In the genomic region with DNA sequence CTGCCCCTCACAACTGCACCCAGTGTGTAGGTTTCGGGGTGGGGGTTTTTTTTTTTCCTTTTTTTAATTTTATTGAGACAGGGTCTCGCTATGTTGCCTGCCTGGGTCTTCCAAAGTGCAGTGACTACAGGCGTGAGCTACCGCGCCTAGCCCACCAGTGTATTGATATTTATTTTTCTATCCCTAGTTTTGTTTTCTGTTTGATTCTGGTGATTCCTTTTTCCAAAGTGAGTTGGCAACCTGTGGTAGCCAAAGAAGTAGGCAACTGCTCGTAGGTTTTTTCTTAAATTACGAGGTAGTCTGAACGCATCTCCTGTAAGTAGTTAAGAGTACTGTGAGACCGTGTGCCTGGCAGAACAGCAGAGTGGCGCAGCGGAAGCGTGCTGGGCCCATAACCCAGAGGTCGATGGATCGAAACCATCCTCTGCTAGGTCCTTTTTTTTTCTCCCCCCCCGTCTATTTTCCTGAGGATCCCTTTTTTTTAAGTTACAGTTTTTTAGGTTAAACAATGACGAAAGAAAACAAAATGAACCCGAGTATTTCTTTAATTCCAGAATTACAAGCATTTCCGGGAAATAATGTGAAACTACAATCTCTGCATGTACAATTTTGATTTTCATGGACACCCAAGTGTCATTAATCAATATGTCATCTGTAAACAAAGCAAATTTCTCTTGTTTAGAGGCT, we compare ENCODE assay signal across 1 cellular context.
A peak's percentile ranks its signal among the peaks of the same experiment; 100 is the strongest.
TF ChIP-seq lines count a peak whose summit lies in the region.

No MANE protein-coding gene starts in this region.

TF ChIP-seq in HepG2, 621 proteins besides CTCF, POLR2A, EP300 and RAD21 (continued from another document and continues in another):
- TF ChIP-seq HOXA7 (CRISPR knock-in tag; IDR thresholded peaks at IDR 0.05) = no peak
- TF ChIP-seq SMAD3 (CRISPR knock-in tag; IDR thresholded peaks at IDR 0.05) = peak; percentile 86
- 0 out of 2 replicates have a peak, but pooled peaks have one; percentile 13 for TF ChIP-seq ZNF784 (CRISPR knock-in tag; IDR thresholded peaks at IDR 0.05; ENCODE audit: borderline replicate concordance)
- no peak for TF ChIP-seq ZSCAN25 (CRISPR knock-in tag; IDR thresholded peaks at IDR 0.05)
- no peak for TF ChIP-seq ZNF605 (CRISPR knock-in tag; IDR thresholded peaks at IDR 0.05)
- TF ChIP-seq ELF3 (CRISPR knock-in tag; IDR thresholded peaks at IDR 0.05) = peak; percentile 72
- TF ChIP-seq POLR2AphosphoS2 (IDR thresholded peaks at IDR 0.05; ENCODE audit: low read depth, low read length) = no peak
- TF ChIP-seq ZNF746 (CRISPR knock-in tag; IDR thresholded peaks at IDR 0.05) = no peak
- TF ChIP-seq TBX2 (CRISPR knock-in tag; IDR thresholded peaks at IDR 0.05; ENCODE audit: borderline replicate concordance) = no peak
- no peak for TF ChIP-seq NONO (IDR thresholded peaks at IDR 0.05)
- peak; percentile 17; the same call in 1 of the 2 replicates for TF ChIP-seq NONO (CRISPR knock-in tag; conservative IDR thresholded peaks at IDR 0.05)
- no peak for TF ChIP-seq ZFP37 (CRISPR knock-in tag; IDR thresholded peaks at IDR 0.05; ENCODE audit: borderline replicate concordance)
- peak; percentile 66 for TF ChIP-seq GATAD2A (CRISPR knock-in tag; IDR thresholded peaks at IDR 0.05)
- no peak; the same call in 1 of the 2 replicates for TF ChIP-seq ZFP36L2 (CRISPR knock-in tag; IDR thresholded peaks at IDR 0.05)
- no peak for TF ChIP-seq ZNF660 (CRISPR knock-in tag; IDR thresholded peaks at IDR 0.05; ENCODE audit: borderline replicate concordance, low read depth)
- peak; percentile 63 for TF ChIP-seq TEAD3 (CRISPR knock-in tag; optimal IDR thresholded peaks at IDR 0.05; ENCODE audit: borderline replicate concordance)
- TF ChIP-seq, protein P1, sequence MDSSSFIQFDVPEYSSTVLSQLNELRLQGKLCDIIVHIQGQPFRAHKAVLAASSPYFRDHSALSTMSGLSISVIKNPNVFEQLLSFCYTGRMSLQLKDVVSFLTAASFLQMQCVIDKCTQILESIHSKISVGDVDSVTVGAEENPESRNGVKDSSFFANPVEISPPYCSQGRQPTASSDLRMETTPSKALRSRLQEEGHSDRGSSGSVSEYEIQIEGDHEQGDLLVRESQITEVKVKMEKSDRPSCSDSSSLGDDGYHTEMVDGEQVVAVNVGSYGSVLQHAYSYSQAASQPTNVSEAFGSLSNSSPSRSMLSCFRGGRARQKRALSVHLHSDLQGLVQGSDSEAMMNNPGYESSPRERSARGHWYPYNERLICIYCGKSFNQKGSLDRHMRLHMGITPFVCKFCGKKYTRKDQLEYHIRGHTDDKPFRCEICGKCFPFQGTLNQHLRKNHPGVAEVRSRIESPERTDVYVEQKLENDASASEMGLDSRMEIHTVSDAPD (CRISPR knock-in tag; IDR thresholded peaks at IDR 0.05) = no peak
- no peak for TF ChIP-seq ZMAT5 (CRISPR knock-in tag; IDR thresholded peaks at IDR 0.05; ENCODE audit: borderline replicate concordance, low read depth)
- no peak for TF ChIP-seq REL (CRISPR knock-in tag; conservative IDR thresholded peaks at IDR 0.05)
- TF ChIP-seq ZNF615 (CRISPR knock-in tag; IDR thresholded peaks at IDR 0.05; ENCODE audit: borderline replicate concordance) = no peak
- TF ChIP-seq, protein P2, sequence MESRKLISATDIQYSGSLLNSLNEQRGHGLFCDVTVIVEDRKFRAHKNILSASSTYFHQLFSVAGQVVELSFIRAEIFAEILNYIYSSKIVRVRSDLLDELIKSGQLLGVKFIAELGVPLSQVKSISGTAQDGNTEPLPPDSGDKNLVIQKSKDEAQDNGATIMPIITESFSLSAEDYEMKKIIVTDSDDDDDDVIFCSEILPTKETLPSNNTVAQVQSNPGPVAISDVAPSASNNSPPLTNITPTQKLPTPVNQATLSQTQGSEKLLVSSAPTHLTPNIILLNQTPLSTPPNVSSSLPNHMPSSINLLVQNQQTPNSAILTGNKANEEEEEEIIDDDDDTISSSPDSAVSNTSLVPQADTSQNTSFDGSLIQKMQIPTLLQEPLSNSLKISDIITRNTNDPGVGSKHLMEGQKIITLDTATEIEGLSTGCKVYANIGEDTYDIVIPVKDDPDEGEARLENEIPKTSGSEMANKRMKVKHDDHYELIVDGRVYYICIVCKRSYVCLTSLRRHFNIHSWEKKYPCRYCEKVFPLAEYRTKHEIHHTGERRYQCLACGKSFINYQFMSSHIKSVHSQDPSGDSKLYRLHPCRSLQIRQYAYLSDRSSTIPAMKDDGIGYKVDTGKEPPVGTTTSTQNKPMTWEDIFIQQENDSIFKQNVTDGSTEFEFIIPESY (CRISPR knock-in tag; IDR thresholded peaks at IDR 0.05) = 0 out of 2 replicates have a peak, but pooled peaks have one; percentile 9
- no peak for TF ChIP-seq ATM (IDR thresholded peaks at IDR 0.05; ENCODE audit: borderline replicate concordance)
- TF ChIP-seq, protein P3, sequence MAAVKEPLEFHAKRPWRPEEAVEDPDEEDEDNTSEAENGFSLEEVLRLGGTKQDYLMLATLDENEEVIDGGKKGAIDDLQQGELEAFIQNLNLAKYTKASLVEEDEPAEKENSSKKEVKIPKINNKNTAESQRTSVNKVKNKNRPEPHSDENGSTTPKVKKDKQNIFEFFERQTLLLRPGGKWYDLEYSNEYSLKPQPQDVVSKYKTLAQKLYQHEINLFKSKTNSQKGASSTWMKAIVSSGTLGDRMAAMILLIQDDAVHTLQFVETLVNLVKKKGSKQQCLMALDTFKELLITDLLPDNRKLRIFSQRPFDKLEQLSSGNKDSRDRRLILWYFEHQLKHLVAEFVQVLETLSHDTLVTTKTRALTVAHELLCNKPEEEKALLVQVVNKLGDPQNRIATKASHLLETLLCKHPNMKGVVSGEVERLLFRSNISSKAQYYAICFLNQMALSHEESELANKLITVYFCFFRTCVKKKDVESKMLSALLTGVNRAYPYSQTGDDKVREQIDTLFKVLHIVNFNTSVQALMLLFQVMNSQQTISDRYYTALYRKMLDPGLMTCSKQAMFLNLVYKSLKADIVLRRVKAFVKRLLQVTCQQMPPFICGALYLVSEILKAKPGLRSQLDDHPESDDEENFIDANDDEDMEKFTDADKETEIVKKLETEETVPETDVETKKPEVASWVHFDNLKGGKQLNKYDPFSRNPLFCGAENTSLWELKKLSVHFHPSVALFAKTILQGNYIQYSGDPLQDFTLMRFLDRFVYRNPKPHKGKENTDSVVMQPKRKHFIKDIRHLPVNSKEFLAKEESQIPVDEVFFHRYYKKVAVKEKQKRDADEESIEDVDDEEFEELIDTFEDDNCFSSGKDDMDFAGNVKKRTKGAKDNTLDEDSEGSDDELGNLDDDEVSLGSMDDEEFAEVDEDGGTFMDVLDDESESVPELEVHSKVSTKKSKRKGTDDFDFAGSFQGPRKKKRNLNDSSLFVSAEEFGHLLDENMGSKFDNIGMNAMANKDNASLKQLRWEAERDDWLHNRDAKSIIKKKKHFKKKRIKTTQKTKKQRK (IDR thresholded peaks at IDR 0.05; ENCODE audit: low read length) = no peak
- peak; percentile 61; the same call in 1 of the 2 replicates for TF ChIP-seq DRAP1 (CRISPR knock-in tag; IDR thresholded peaks at IDR 0.05)
- TF ChIP-seq FOXA3 (CRISPR knock-in tag; IDR thresholded peaks at IDR 0.05) = peak; percentile 51
- TF ChIP-seq ZNF557 (CRISPR knock-in tag; IDR thresholded peaks at IDR 0.05) = no peak
- no peak for TF ChIP-seq MEIS2 (CRISPR knock-in tag; IDR thresholded peaks at IDR 0.05)
- peak in 1 of 2 experiments; percentile 28; a peak in 1 of 4 replicates for TF ChIP-seq NR2F1 (CRISPR knock-in tag; IDR thresholded peaks at IDR 0.05)
- peak; percentile 47; the same call in 1 of the 2 replicates for TF ChIP-seq ZNF503 (CRISPR knock-in tag; IDR thresholded peaks at IDR 0.05)
- no peak for TF ChIP-seq ZNF143 (CRISPR knock-in tag; IDR thresholded peaks at IDR 0.05)
- TF ChIP-seq TP53 (CRISPR knock-in tag; conservative IDR thresholded peaks at IDR 0.05) = no peak
- TF ChIP-seq, protein P4, sequence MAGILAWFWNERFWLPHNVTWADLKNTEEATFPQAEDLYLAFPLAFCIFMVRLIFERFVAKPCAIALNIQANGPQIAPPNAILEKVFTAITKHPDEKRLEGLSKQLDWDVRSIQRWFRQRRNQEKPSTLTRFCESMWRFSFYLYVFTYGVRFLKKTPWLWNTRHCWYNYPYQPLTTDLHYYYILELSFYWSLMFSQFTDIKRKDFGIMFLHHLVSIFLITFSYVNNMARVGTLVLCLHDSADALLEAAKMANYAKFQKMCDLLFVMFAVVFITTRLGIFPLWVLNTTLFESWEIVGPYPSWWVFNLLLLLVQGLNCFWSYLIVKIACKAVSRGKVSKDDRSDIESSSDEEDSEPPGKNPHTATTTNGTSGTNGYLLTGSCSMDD (CRISPR knock-in tag; IDR thresholded peaks at IDR 0.05) = no peak
- no peak for TF ChIP-seq NR1H2 (CRISPR knock-in tag; IDR thresholded peaks at IDR 0.05; ENCODE audit: borderline replicate concordance, low read depth)
- no peak for TF ChIP-seq MEIS1 (CRISPR knock-in tag; IDR thresholded peaks at IDR 0.05; ENCODE audit: borderline replicate concordance)
- TF ChIP-seq ATF7-NPFF (CRISPR knock-in tag; IDR thresholded peaks at IDR 0.05; ENCODE audit: low read depth) = 0 out of 2 replicates have a peak, but pooled peaks have one; percentile 30
- no peak for TF ChIP-seq KAT7 (CRISPR knock-in tag; IDR thresholded peaks at IDR 0.05; ENCODE audit: borderline replicate concordance)
- no peak for TF ChIP-seq ZNF234 (CRISPR knock-in tag; conservative IDR thresholded peaks at IDR 0.05)
- no peak for TF ChIP-seq ZNF382 (CRISPR knock-in tag; IDR thresholded peaks at IDR 0.05; ENCODE audit: borderline replicate concordance)
- no peak for TF ChIP-seq ZNF790 (CRISPR knock-in tag; IDR thresholded peaks at IDR 0.05; ENCODE audit: borderline replicate concordance)
- no peak for TF ChIP-seq FOXK2 (IDR thresholded peaks at IDR 0.05)
- TF ChIP-seq SRF (IDR thresholded peaks at IDR 0.05; ENCODE audit: low read depth, low read length) = no peak
- no peak for TF ChIP-seq ZNF282 (IDR thresholded peaks at IDR 0.05; ENCODE audit: partially characterized antibody)
- TF ChIP-seq, protein P5, sequence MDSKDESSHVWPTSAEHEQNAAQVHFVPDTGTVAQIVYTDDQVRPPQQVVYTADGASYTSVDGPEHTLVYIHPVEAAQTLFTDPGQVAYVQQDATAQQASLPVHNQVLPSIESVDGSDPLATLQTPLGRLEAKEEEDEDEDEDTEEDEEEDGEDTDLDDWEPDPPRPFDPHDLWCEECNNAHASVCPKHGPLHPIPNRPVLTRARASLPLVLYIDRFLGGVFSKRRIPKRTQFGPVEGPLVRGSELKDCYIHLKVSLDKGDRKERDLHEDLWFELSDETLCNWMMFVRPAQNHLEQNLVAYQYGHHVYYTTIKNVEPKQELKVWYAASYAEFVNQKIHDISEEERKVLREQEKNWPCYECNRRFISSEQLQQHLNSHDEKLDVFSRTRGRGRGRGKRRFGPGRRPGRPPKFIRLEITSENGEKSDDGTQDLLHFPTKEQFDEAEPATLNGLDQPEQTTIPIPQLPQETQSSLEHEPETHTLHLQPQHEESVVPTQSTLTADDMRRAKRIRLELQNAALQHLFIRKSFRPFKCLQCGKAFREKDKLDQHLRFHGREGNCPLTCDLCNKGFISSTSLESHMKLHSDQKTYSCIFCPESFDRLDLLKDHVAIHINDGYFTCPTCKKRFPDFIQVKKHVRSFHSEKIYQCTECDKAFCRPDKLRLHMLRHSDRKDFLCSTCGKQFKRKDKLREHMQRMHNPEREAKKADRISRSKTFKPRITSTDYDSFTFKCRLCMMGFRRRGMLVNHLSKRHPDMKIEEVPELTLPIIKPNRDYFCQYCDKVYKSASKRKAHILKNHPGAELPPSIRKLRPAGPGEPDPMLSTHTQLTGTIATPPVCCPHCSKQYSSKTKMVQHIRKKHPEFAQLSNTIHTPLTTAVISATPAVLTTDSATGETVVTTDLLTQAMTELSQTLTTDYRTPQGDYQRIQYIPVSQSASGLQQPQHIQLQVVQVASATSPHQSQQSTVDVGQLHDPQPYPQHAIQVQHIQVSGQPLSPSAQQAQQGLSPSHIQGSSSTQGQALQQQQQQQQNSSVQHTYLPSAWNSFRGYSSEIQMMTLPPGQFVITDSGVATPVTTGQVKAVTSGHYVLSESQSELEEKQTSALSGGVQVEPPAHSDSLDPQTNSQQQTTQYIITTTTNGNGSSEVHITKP (CRISPR knock-in tag; IDR thresholded peaks at IDR 0.05; ENCODE audit: low read depth) = peak; percentile 29; the same call in 1 of the 2 replicates
- TF ChIP-seq TEAD2 (CRISPR knock-in tag; IDR thresholded peaks at IDR 0.05) = no peak
- no peak for TF ChIP-seq ZNF563 (CRISPR knock-in tag; IDR thresholded peaks at IDR 0.05)
- TF ChIP-seq, protein P6, sequence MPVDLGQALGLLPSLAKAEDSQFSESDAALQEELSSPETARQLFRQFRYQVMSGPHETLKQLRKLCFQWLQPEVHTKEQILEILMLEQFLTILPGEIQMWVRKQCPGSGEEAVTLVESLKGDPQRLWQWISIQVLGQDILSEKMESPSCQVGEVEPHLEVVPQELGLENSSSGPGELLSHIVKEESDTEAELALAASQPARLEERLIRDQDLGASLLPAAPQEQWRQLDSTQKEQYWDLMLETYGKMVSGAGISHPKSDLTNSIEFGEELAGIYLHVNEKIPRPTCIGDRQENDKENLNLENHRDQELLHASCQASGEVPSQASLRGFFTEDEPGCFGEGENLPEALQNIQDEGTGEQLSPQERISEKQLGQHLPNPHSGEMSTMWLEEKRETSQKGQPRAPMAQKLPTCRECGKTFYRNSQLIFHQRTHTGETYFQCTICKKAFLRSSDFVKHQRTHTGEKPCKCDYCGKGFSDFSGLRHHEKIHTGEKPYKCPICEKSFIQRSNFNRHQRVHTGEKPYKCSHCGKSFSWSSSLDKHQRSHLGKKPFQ (CRISPR knock-in tag; IDR thresholded peaks at IDR 0.05; ENCODE audit: insufficient replicate concordance) = no peak
